ENCODE assay signal across 15 cellular contexts in the genomic region with DNA sequence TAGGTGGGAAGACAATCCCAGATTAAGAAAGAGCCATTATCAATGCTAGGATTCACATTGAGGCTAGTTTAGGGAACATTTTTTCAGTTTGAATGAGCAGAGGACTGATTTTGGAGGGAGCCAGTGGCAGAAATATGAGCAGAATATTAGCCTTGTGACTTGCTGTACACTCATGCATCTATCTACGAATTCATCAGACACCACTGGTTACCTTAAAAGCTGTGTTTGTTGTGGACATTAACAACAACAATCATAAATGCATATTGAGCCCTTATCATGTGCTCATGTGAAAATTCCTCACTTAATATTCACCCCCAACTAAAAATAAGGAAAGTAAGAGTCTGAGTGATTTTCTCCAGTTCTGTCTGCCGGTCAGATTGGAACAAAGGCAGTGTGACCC. TPM values are rescaled to one million over a fixed set of nuclear protein-coding genes. Genes with fewer than 3 reads are reported as not detected.
DNase-seq lines count a peak whose midpoint lies in the region; TF ChIP-seq lines count a peak whose summit lies in the region.
"Had no signal": no experiment of that assay in that cellular context is flagged by ENCODE, and none has a peak within 500 bp of the region (broad histone marks: within the 10 kb centered on the region; RNA-seq: fewer than 3 reads in every experiment).

No MANE protein-coding gene starts in this region.

- H3K4me2 ChIP-seq in PC-9 (peak overlapping the region; percentile 42; the same call in 1 of the 2 replicates), neural progenitor cell (no peak overlapping the region)

- POLR2A ChIA-PET in PC-9 (lab: Charles Lee; ENCODE audit: unreplicated experiment), result interaction anchor here (0.7 kb wide), 1 partner anchor 900 kb away, joined by 4 read pairs; no protein-coding TSS in a partner anchor

- TF ChIP-seq POLR2A in suprapubic skin (IDR thresholded peaks at IDR 0.05), result no peak

- H3K4me3 ChIP-seq in PC-9 (no peak overlapping the region), esophagus (ENCODE audit: low read depth in 1 of 2, low read length in 2 of 2) (no peak overlapping the region), suprapubic skin (no peak overlapping the region), neural progenitor cell (no peak overlapping the region)
- H3K4me3 ChIP-seq: BLaER1 treated with 17β-estradiol and CSF1 and Interleukin-3, amounts not matched to agents 10 nM and 100 nM; GM12878 had no signal

- H3K9me3 Mint-ChIP-seq in neural progenitor cell, result peaks cover 7% of the 10 kb centered on the region
- no peaks in the 10 kb centered on the region for H3K9me3 Mint-ChIP-seq in endothelial cell (ENCODE audit: unreplicated experiment)

- TF ChIP-seq CTCF in PC-9 (conservative IDR thresholded peaks at IDR 0.05), result no peak
- TF ChIP-seq CTCF in suprapubic skin (IDR thresholded peaks at IDR 0.05), result no peak
- TF ChIP-seq CTCF in neural progenitor cell (IDR thresholded peaks at IDR 0.05), result no peak
- TF ChIP-seq CTCF in endothelial cell (IDR thresholded peaks at IDR 0.05; ENCODE audit: unreplicated experiment), result no peak

- no peak for TF ChIP-seq EP300 in suprapubic skin (IDR thresholded peaks at IDR 0.05)

- no peak overlapping the region for H3K4me3 Mint-ChIP-seq in neural progenitor cell
- no peak overlapping the region for H3K4me3 Mint-ChIP-seq in endothelial cell (ENCODE audit: unreplicated experiment)
- H3K4me3 Mint-ChIP-seq: CD4-positive, CD25-positive, alpha-beta regulatory T cell; H9; HFFc6 had no signal

- CTCF ChIA-PET in PC-9 (lab: Charles Lee), result no interaction called here

- 84 to 94% methylated on average over 2 of the region's 2 CpGs for WGBS in esophagus, 2 donors
- WGBS in suprapubic skin, result 97% methylated on average over 2 of the region's 2 CpGs

- peaks cover 2% of the 10 kb centered on the region for H3K27me3 Mint-ChIP-seq in neural progenitor cell (ENCODE audit: insufficient read depth, low read depth)
- H3K27me3 Mint-ChIP-seq in endothelial cell (ENCODE audit: unreplicated experiment), result no peaks in the 10 kb centered on the region
- H3K27me3 Mint-ChIP-seq: CD4-positive, CD25-positive, alpha-beta regulatory T cell had no signal

- peaks cover 29% of the 10 kb centered on the region for H3F3A ChIP-seq in PC-9 (ENCODE audit: insufficient read depth, low read depth)
- H3F3A ChIP-seq in neural progenitor cell (ENCODE audit: low read depth), result no peaks in the 10 kb centered on the region

- H3K4me1 Mint-ChIP-seq in neural progenitor cell, result peaks cover 3% of the 10 kb centered on the region
- peaks cover 4% of the 10 kb centered on the region for H3K4me1 Mint-ChIP-seq in endothelial cell (ENCODE audit: unreplicated experiment)
- H3K4me1 Mint-ChIP-seq: CD4-positive, CD25-positive, alpha-beta regulatory T cell had no signal

- no peaks in the 10 kb centered on the region for H3K9me2 ChIP-seq in PC-9 (ENCODE audit: insufficient read depth)

- H3K79me2 ChIP-seq in PC-9 (ENCODE audit: low read depth), result no peaks in the 10 kb centered on the region
- H3K79me2 ChIP-seq in neural progenitor cell (ENCODE audit: low read depth), result no peaks in the 10 kb centered on the region

- H3K36me3 Mint-ChIP-seq in neural progenitor cell (no peaks in the 10 kb centered on the region), endothelial cell (ENCODE audit: low read depth, unreplicated experiment) (no peaks in the 10 kb centered on the region)
- H3K36me3 Mint-ChIP-seq: CD4-positive, CD25-positive, alpha-beta regulatory T cell had no signal

- no peak overlapping the region for H2AFZ ChIP-seq in PC-9
- H2AFZ ChIP-seq in neural progenitor cell (replicated peaks), result no peak overlapping the region

- intact Hi-C loops in PC-9 (cut with micrococcal nuclease; ENCODE audit: unreplicated experiment), result loop anchor here (2.0 kb wide), 1 partner anchor 56 kb away; no protein-coding TSS in a partner anchor

- H3K9me3 ChIP-seq in PC-9 (ENCODE audit: insufficient read depth, low read depth) (peaks cover 71% of the 10 kb centered on the region), esophagus (ENCODE audit: control insufficient read depth in 2 of 2, insufficient read depth in 1 of 2, low read depth in 1 of 2, low read length in 1 of 2) (no peaks in the 10 kb centered on the region), suprapubic skin (no peaks in the 10 kb centered on the region), neural progenitor cell (ENCODE audit: low read depth) (no peaks in the 10 kb centered on the region)

- H3K27ac ChIP-seq in PC-9 (peak overlapping the region; percentile 79), esophagus (ENCODE audit: low read depth in 2 of 2, low read length in 1 of 2) (peak overlapping the region; percentile 90 to 93), suprapubic skin (peak overlapping the region; percentile 35), neural progenitor cell (no peak overlapping the region)
- H3K27ac ChIP-seq: BLaER1 treated with 17β-estradiol and CSF1 and Interleukin-3, amounts not matched to agents 10 nM and 100 nM had no signal

- H3K4me1 ChIP-seq in PC-9 (replicated peaks; ENCODE audit: insufficient read depth) (peaks cover 47% of the 10 kb centered on the region), esophagus (ENCODE audit: control insufficient read depth in 2 of 2, insufficient read depth in 2 of 2, low read length in 1 of 2) (peaks cover 7 to 13% of the 10 kb centered on the region in 2 donors), suprapubic skin (peaks cover 18% of the 10 kb centered on the region), neural progenitor cell (peaks cover 12% of the 10 kb centered on the region)

- H3K27ac Mint-ChIP-seq in neural progenitor cell, result no peak overlapping the region
- no peak overlapping the region for H3K27ac Mint-ChIP-seq in endothelial cell (ENCODE audit: unreplicated experiment)
- H3K27ac Mint-ChIP-seq: CD4-positive, CD25-positive, alpha-beta regulatory T cell; H9; HFFc6 had no signal

- no peaks in the 10 kb centered on the region for H4K20me1 ChIP-seq in PC-9 (ENCODE audit: insufficient read depth)
- no peaks in the 10 kb centered on the region for H4K20me1 ChIP-seq in neural progenitor cell (ENCODE audit: low read depth)
- H4K20me1 ChIP-seq: BLaER1 treated with 17β-estradiol and CSF1 and Interleukin-3, amounts not matched to agents 10 nM and 100 nM had no signal

- H3K27me3 ChIP-seq in PC-9 (ENCODE audit: insufficient read depth, low read depth) (no peaks in the 10 kb centered on the region), esophagus (ENCODE audit: control insufficient read depth in 1 of 2, insufficient read depth in 2 of 2, low read length in 2 of 2) (no peaks in the 10 kb centered on the region), suprapubic skin (no peaks in the 10 kb centered on the region), neural progenitor cell (no peaks in the 10 kb centered on the region)
- H3K27me3 ChIP-seq: BLaER1 treated with 17β-estradiol and CSF1 and Interleukin-3, amounts not matched to agents 10 nM and 100 nM had no signal

- DNase-seq in HCEC 1CT, result peak; percentile 3
- DNase-seq in PC-9, result no peak
- DNase-seq in suprapubic skin (ENCODE audit: low spot score in 2 of 2), result no peak
- DNase-seq in neural progenitor cell (ENCODE audit: low spot score), result no peak
- no peak for DNase-seq in T-helper 9 cell
- no peak for DNase-seq in endothelial cell (ENCODE audit: low spot score)
- DNase-seq: CD4-positive, CD25-positive, alpha-beta regulatory T cell; DMS79; GOT3; H9; HFFc6 had no signal

- H3K36me3 ChIP-seq in PC-9 (ENCODE audit: low read depth) (peaks cover 47% of the 10 kb centered on the region), esophagus (ENCODE audit: control insufficient read depth in 2 of 2, insufficient read depth in 2 of 2, low read length in 1 of 2) (no peaks in the 10 kb centered on the region), suprapubic skin (no peaks in the 10 kb centered on the region), neural progenitor cell (no peaks in the 10 kb centered on the region)
- H3K36me3 ChIP-seq: BLaER1 treated with 17β-estradiol and CSF1 and Interleukin-3, amounts not matched to agents 10 nM and 100 nM had no signal

- no peak overlapping the region for H3K9ac ChIP-seq in neural progenitor cell
- H3K9ac ChIP-seq: BLaER1 treated with 17β-estradiol and CSF1 and Interleukin-3, amounts not matched to agents 10 nM and 100 nM had no signal

- BruUV-seq in PC-9 (replicated peaks; lab: Mats Ljungman, UMichigan), result TSS peak; percentile 91

RNA-seq across cellular contexts. Expression of a gene that starts 9.9 kb away (rescaled TPM):
- 32.1 and 38.8 TPM in 2 replicates for total RNA-seq in PC-9 (2021)
- polyA plus RNA-seq in esophagus, result 1 to 10 TPM; 1.4 to 5.1 TPM
- 1 to 10 TPM; 1.9 to 8.2 (median 5.2) TPM for total RNA-seq in suprapubic skin
- total RNA-seq in neural progenitor cell (ENCODE audit: low replicate concordance), result 0.12 and 0.69 TPM in 2 replicates
- total RNA-seq in endothelial cell (ENCODE audit: unreplicated experiment), result 0.13 TPM
- total RNA-seq: G401, GM12878, H9 had no signal
- polyA plus RNA-seq: CD4-positive, CD25-positive, alpha-beta regulatory T cell; GM12878 had no signal
